8 cellular contexts compared by ENCODE assay signal in the genomic region with DNA sequence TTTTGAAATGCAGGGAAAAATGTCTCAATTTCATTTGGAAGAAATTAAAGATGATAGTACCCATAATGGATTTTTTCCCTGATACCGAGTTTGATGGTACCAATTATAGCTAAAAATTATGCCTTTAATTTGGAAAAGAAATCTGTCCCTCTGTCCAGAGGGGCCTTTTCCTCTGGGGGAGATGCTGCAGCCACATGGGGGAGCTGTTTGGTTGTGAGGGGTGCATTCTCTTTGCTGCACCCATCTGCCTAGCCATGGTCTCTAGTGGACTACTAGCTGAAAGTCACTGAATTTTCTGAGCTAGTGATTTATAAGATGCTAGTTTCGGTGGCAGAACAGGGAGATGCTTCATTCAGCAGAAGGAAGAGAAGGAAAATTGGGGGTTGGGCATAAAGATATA. TPM values are rescaled to one million over a fixed set of nuclear protein-coding genes. Genes with fewer than 3 reads are reported as not detected.
DNase-seq lines count a peak whose midpoint lies in the region; TF ChIP-seq lines count a peak whose summit lies in the region.

No MANE protein-coding gene starts in this region.

- no peaks in the 10 kb centered on the region for H3K9me3 ChIP-seq in Karpas-422 (ENCODE audit: low read length)
- H3K9me3 ChIP-seq in ascending aorta: no peaks in the 10 kb centered on the region

- no peaks in the 10 kb centered on the region for H3K27me3 ChIP-seq in Karpas-422 (ENCODE audit: low read length)
- H3K27me3 ChIP-seq in ascending aorta: no peaks in the 10 kb centered on the region

- H3K9me2 ChIP-seq in Karpas-422 (replicated peaks; ENCODE audit: insufficient read depth, low read length): no peaks in the 10 kb centered on the region

- no peak overlapping the region for H2AFZ ChIP-seq in Karpas-422 (ENCODE audit: low read length)

- H3K27ac ChIP-seq in Karpas-422 (ENCODE audit: low read length) (peak overlapping the region; percentile 92; the same call in 1 of the 2 replicates), ascending aorta (no peak overlapping the region)

- H3K36me3 ChIP-seq in Karpas-422 (ENCODE audit: insufficient read depth, low read length) (peaks cover 23% of the 10 kb centered on the region; the same call in 1 of the 2 replicates), ascending aorta (peaks cover 19 to 68% of the 10 kb centered on the region in 2 donors)

- 0 out of 2 replicates have a peak overlapping the region, but pooled peaks have one; percentile 1 for H3K9ac ChIP-seq in Karpas-422 (ENCODE audit: low read length)

- H3K4me3 ChIP-seq in Karpas-422 (ENCODE audit: low read length): no peak overlapping the region
- H3K4me3 ChIP-seq in ascending aorta: no peak overlapping the region

- peak in 2 of 3 experiments; percentile 9 to 34 for TF ChIP-seq CTCF in ascending aorta (IDR thresholded peaks at IDR 0.05)

- H3K4me1 ChIP-seq in Karpas-422 (ENCODE audit: low read length): peaks cover 49% of the 10 kb centered on the region
- no peaks in the 10 kb centered on the region for H3K4me1 ChIP-seq in ascending aorta

- no peak overlapping the region for H3K4me2 ChIP-seq in Karpas-422 (ENCODE audit: low read depth, low read length, poor library complexity, severe bottlenecking)

- intact Hi-C loops in ascending aorta (cut with DNase I): no loop called here

- DNase-seq in D341Med (ENCODE audit: low spot score) (peak; percentile 56), Karpas-422 (peak; percentile 70), ascending aorta (ENCODE audit: low spot score in 2 of 2) (no peak), medulla oblongata (ENCODE audit: extremely low spot score) (peak; percentile 31), islet precursor cell (no peak), UCSD-AML1 (lab: John Stamatoyannopoulos, UW; ENCODE audit: unreplicated experiment) (no peak), superior temporal gyrus (ENCODE audit: extremely low spot score) (no peak), mesenteric fat pad (ENCODE audit: low spot score) (no peak)

- no peaks in the 10 kb centered on the region for H4K20me1 ChIP-seq in Karpas-422 (ENCODE audit: insufficient read depth, low read depth, low read length)

- H3K79me2 ChIP-seq in Karpas-422 (ENCODE audit: low read length): no peaks in the 10 kb centered on the region; the same call in 1 of the 2 replicates

RNA-seq across cellular contexts. Expression of gene SEC61B, which starts 9.6 kb away (rescaled TPM):
- 81.1 and 110 TPM in 2 replicates for total RNA-seq in Karpas-422 (2014; rRNA removed; shearing (Covaris generic); ENCODE audit: low replicate concordance)
- total RNA-seq in ascending aorta (88.7 TPM), mesenteric fat pad (146 TPM)

RNA-seq across cellular contexts. Expression of gene ALG2, which starts 10.0 kb away (rescaled TPM):
- 19.9 and 24.1 TPM in 2 replicates for total RNA-seq in Karpas-422 (2014; rRNA removed; shearing (Covaris generic); ENCODE audit: low replicate concordance)
- 17.1 TPM for total RNA-seq in ascending aorta
- total RNA-seq in mesenteric fat pad: 37.1 TPM

Comparison
In these comparisons a context has a peak if more than half of its experiments do, and no peak if none do; other contexts are left out.
1. DNase-seq: peak in D341Med (single experiment), Karpas-422 (single experiment) and medulla oblongata (single experiment); none in ascending aorta (0 of 2), islet precursor cell (single experiment), UCSD-AML1 (single experiment), superior temporal gyrus (single experiment) and mesenteric fat pad (single experiment).